Comparison of ENCODE assay signal across 26 cellular contexts in genomic region chr20:1188347-1188746, GRCh38. TPM values are rescaled to one million over a fixed set of nuclear protein-coding genes. Genes with fewer than 3 reads are reported as not detected.
DNase-seq lines count a peak whose midpoint lies in the region; ATAC-seq, FAIRE-seq and TF ChIP-seq lines count a peak whose summit lies in the region.
"Had no signal": no experiment of that assay in that cellular context is flagged by ENCODE, and none has a peak within 500 bp of the region (broad histone marks: within the 10 kb centered on the region; RNA-seq: fewer than 3 reads in every experiment).

No MANE protein-coding gene starts in this region.

- H2AFZ ChIP-seq in astrocyte (ENCODE audit: low read depth, low read length), result no peak overlapping the region
- no peak overlapping the region for H2AFZ ChIP-seq in hepatocyte

- no peak overlapping the region for H3K4me3 ChIP-seq in astrocyte (ENCODE audit: insufficient read depth, low read depth, low read length)
- H3K4me3 ChIP-seq in hepatocyte, result no peak overlapping the region
- H3K4me3 ChIP-seq: BLaER1, Peyer's patch had no signal

- no peak overlapping the region for H3K27ac Mint-ChIP-seq in astrocyte (ENCODE audit: unreplicated experiment)
- H3K27ac Mint-ChIP-seq: CD4-positive, CD25-positive, alpha-beta regulatory T cell had no signal

- H3K36me3 Mint-ChIP-seq in astrocyte (ENCODE audit: low read depth, unreplicated experiment), result no peaks in the 10 kb centered on the region
- H3K36me3 Mint-ChIP-seq: CD4-positive, CD25-positive, alpha-beta regulatory T cell had no signal

- H3K4me1 ChIP-seq in astrocyte (ENCODE audit: insufficient read depth, low read length), result no peaks in the 10 kb centered on the region
- H3K4me1 ChIP-seq in hepatocyte (ENCODE audit: insufficient read depth), result peaks cover 23% of the 10 kb centered on the region
- H3K4me1 ChIP-seq: BLaER1 had no signal

- no peaks in the 10 kb centered on the region for H3K9me2 ChIP-seq in hepatocyte (replicated peaks; ENCODE audit: insufficient read depth)

- H3K9me3 Mint-ChIP-seq in astrocyte (ENCODE audit: unreplicated experiment), result peaks cover 7% of the 10 kb centered on the region
- H3K9me3 Mint-ChIP-seq: CD4-positive, CD25-positive, alpha-beta regulatory T cell had no signal

- DNase-seq in GM12892 (ENCODE audit: insufficient read length), result no peak
- no peak for DNase-seq in astrocyte (ENCODE audit: low read depth)
- no peak for DNase-seq in hepatocyte (ENCODE audit: low spot score)
- no peak for DNase-seq in urothelium cell line (ENCODE audit: low spot score)
- DNase-seq in stimulated activated naive CD4-positive, alpha-beta T cell (lab: John Stamatoyannopoulos, UW), result no peak
- no peak for DNase-seq in NOMO-1 treated with dmso at 0.1 percent for 144 hours (lab: John Stamatoyannopoulos, UW; ENCODE audit: unreplicated experiment)
- DNase-seq: CD4-positive, CD25-positive, alpha-beta regulatory T cell; NCI-H1092; NCI-H1417 treated with DMSO at 0.1 percent for 48 hours; NCI-H1694 treated with DMSO at 0.1 percent for 48 hours; NCI-H2081; NCI-H2171; NCI-H226; NCI-H510A; NCI-H69; Peyer's patch; SHP77 treated with DMSO at 0.1 percent for 48 hours had no signal

- H3K4me1 Mint-ChIP-seq in astrocyte (ENCODE audit: low read depth, unreplicated experiment), result no peaks in the 10 kb centered on the region

- H3K9ac ChIP-seq in astrocyte (ENCODE audit: low read length), result no peak overlapping the region
- H3K9ac ChIP-seq: BLaER1, KMS-11 had no signal

- H4K20me1 ChIP-seq in astrocyte (ENCODE audit: insufficient read depth, low read length) (peaks cover 5% of the 10 kb centered on the region), hepatocyte (ENCODE audit: insufficient read depth, poor library complexity, severe bottlenecking) (no peaks in the 10 kb centered on the region)

- H3K36me3 ChIP-seq in astrocyte (ENCODE audit: insufficient read depth, low read length) (no peaks in the 10 kb centered on the region), hepatocyte (replicated peaks; ENCODE audit: insufficient read depth, low read depth) (no peaks in the 10 kb centered on the region)
- H3K36me3 ChIP-seq: BLaER1, Peyer's patch had no signal

- FAIRE-seq in GM12892 (lab: Jason Lieb, UNC) (peak; percentile 36), astrocyte (lab: Jason Lieb, UNC) (peak; percentile 72), urothelium cell line (lab: Jason Lieb, UNC) (peak; percentile 98)
- FAIRE-seq: A204.1, D721Med, H54 had no signal

- H3K4me3 Mint-ChIP-seq in astrocyte (ENCODE audit: unreplicated experiment), result no peak overlapping the region
- H3K4me3 Mint-ChIP-seq: CD4-positive, CD25-positive, alpha-beta regulatory T cell had no signal

- H3K27me3 ChIP-seq in astrocyte (ENCODE audit: insufficient read depth, low read length) (peaks cover 51% of the 10 kb centered on the region), hepatocyte (peaks cover 16% of the 10 kb centered on the region)
- H3K27me3 ChIP-seq: Peyer's patch had no signal

- TF ChIP-seq CTCF in astrocyte (IDR thresholded peaks at IDR 0.05; ENCODE audit: insufficient read depth, low read depth, low read length) (no peak), hepatocyte (IDR thresholded peaks at IDR 0.05; ENCODE audit: poor library complexity) (no peak)

- no peak for TF ChIP-seq POLR2A in GM12892 (IDR thresholded peaks at IDR 0.05; ENCODE audit: low read depth, low read length)

- peaks cover 39% of the 10 kb centered on the region for H3K27me3 Mint-ChIP-seq in astrocyte (ENCODE audit: low read depth, unreplicated experiment)

- no peak for ATAC-seq in GM18870 (IDR thresholded peaks at IDR 0.05; ENCODE audit: unreplicated experiment)

- H3K79me2 ChIP-seq in astrocyte (ENCODE audit: insufficient read depth, low read length), result no peaks in the 10 kb centered on the region
- no peaks in the 10 kb centered on the region for H3K79me2 ChIP-seq in hepatocyte

- 100% methylated on average over 1 of the region's 1 CpG for WGBS in hepatocyte (ENCODE audit: low lambda C conversion rate, missing lambda C conversion rate)

- H3K27ac ChIP-seq in astrocyte (ENCODE audit: low read depth, low read length) (no peak overlapping the region), hepatocyte (peak overlapping the region; percentile 60)
- H3K27ac ChIP-seq: BLaER1, KMS-11 had no signal

- no peak overlapping the region for H3K4me2 ChIP-seq in astrocyte (ENCODE audit: low read length)
- H3K4me2 ChIP-seq in hepatocyte, result no peak overlapping the region
- H3K4me2 ChIP-seq: BLaER1, KMS-11 had no signal

- H3K9me3 ChIP-seq in astrocyte (ENCODE audit: insufficient read depth, low read depth, low read length) (no peaks in the 10 kb centered on the region), hepatocyte (ENCODE audit: low read depth) (no peaks in the 10 kb centered on the region)
- H3K9me3 ChIP-seq: BLaER1, Peyer's patch had no signal

RNA-seq across cellular contexts. Expression of gene TMEM74B, which starts 3.6 kb away (rescaled TPM):
- 0.30 TPM for polyA plus RNA-seq in GM12892 (2012; ENCODE audit: missing spikeins)
- 2.1 and 2.4 TPM in 2 replicates for total RNA-seq in astrocyte
- 5.2 and 9.4 TPM in 2 replicates for total RNA-seq in hepatocyte
- polyA plus RNA-seq in hepatocyte, result 5.5 and 7.3 TPM in 2 replicates
- total RNA-seq: CD4-positive, CD25-positive, alpha-beta regulatory T cell; OCI-LY7 had no signal
- polyA plus RNA-seq: AG04450; CD4-positive, CD25-positive, alpha-beta regulatory T cell had no signal

RNA-seq across cellular contexts. Expression of gene C20orf202, which starts 14.9 kb away (rescaled TPM):
- polyA plus RNA-seq in GM12892 (2012; ENCODE audit: missing spikeins), result not detected
- total RNA-seq in astrocyte, result not detected in 2 replicates
- total RNA-seq in hepatocyte, result 1.4 and 1.6 TPM in 2 replicates
- 0.35 and 0.84 TPM in 2 replicates for polyA plus RNA-seq in hepatocyte
- total RNA-seq: HT1080, OCI-LY7 had no signal
- polyA plus RNA-seq: AG04450; CD4-positive, CD25-positive, alpha-beta regulatory T cell had no signal

RNA-seq across cellular contexts. Expression of gene RAD21L1, which starts 37.5 kb away (rescaled TPM):
- polyA plus RNA-seq in GM12892 (2012; ENCODE audit: missing spikeins), result not detected
- 0.34 TPM in 1 of 2 replicates, not detected in the other for total RNA-seq in astrocyte
- total RNA-seq in hepatocyte, result not detected in 2 replicates
- polyA plus RNA-seq in hepatocyte, result not detected in 2 replicates
- total RNA-seq: CD4-positive, CD25-positive, alpha-beta regulatory T cell; OCI-LY7; Peyer's patch had no signal
